In the genomic region with DNA sequence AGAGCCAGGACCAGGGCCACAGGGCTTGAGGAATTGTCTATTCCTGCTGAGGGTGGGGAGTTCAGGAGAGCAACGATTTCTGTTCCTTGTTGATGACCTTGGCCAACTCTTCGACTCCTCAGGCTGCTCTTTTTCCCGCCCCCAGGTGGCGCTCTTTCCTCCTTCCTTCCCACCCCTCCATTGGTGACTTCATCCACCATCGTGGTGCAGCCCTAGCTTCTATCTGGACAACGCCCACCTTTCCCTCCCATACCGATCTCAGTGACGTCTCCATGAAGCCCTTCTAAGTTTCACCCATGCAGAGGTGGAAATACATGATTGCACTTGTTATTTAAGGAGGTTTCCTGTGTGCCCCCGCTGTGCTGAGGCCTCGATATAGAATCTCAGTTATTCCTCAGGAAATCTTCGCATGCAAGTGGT, we compare ENCODE assay signal across 8 cellular contexts. TPM values are rescaled to one million over a fixed set of nuclear protein-coding genes. Genes with fewer than 3 reads are reported as not detected.
DNase-seq lines count a peak whose midpoint lies in the region; ATAC-seq, FAIRE-seq and TF ChIP-seq lines count a peak whose summit lies in the region.

No MANE protein-coding gene starts in this region.

- ATAC-seq in mucosa of descending colon (peak; percentile 51), GM18511 (IDR thresholded peaks at IDR 0.05; ENCODE audit: unreplicated experiment) (no peak)

- no peaks in the 10 kb centered on the region for H3K36me3 ChIP-seq in bronchial epithelial cell (ENCODE audit: control insufficient read depth, insufficient read depth, low read length)
- H3K36me3 ChIP-seq in mucosa of descending colon (ENCODE audit: low read depth), result no peaks in the 10 kb centered on the region

- no peaks in the 10 kb centered on the region for H3K9me3 ChIP-seq in mucosa of descending colon

- FAIRE-seq in bronchial epithelial cell (lab: Jason Lieb, UNC), result no peak

- no peaks in the 10 kb centered on the region for H3K4me1 ChIP-seq in mucosa of descending colon (ENCODE audit: low read depth)

- no peaks in the 10 kb centered on the region for H3K27me3 ChIP-seq in bronchial epithelial cell (ENCODE audit: control insufficient read depth, insufficient read depth, low read length)

- intact Hi-C loops in mucosa of descending colon (cut with DNase I, micrococcal nuclease), result no loop called here

- H3K4me3 ChIP-seq in bronchial epithelial cell (ENCODE audit: low read depth, low read length) (no peak overlapping the region), mucosa of descending colon (no peak overlapping the region)

- TF ChIP-seq CTCF in bronchial epithelial cell (IDR thresholded peaks at IDR 0.05; ENCODE audit: insufficient read depth, low read length, severe bottlenecking), result peak; percentile 66
- TF ChIP-seq CTCF in mucosa of descending colon (IDR thresholded peaks at IDR 0.05), result no peak

- DNase-seq in NCI-H1436 (lab: John Stamatoyannopoulos, UW) (peak; percentile 33), NCI-H1436 treated with DMSO at 0.1 percent for 48 hours (lab: John Stamatoyannopoulos, UW) (no peak), HK-2 (ENCODE audit: unreplicated experiment) (peak; percentile 32), T-helper 22 cell (ENCODE audit: low read depth) (peak; percentile 22), bronchial epithelial cell (ENCODE audit: low read depth) (peak; percentile 8), mucosa of descending colon (peak in 2 of 3 donors; percentile 52 to 58), cerebellum (ENCODE audit: low spot score) (no peak)

RNA-seq across cellular contexts. Expression of a gene that starts 22.1 kb away (rescaled TPM):
- total RNA-seq in bronchial epithelial cell (3.3 and 6.3 TPM in 2 replicates), mucosa of descending colon (1 to 10 TPM; 1.6 to 3.2 (median 3.2) TPM), cerebellum (0.27 TPM)

Comparison
In these comparisons a context has a peak if more than half of its experiments do, and no peak if none do; other contexts are left out.
1. DNase-seq: peak in NCI-H1436 (single experiment), HK-2 (single experiment), T-helper 22 cell (single experiment), bronchial epithelial cell (single experiment) and mucosa of descending colon (2 of 3); none in NCI-H1436 treated with DMSO at 0.1 percent for 48 hours (single experiment) and cerebellum (single experiment).